2 cellular contexts compared by ENCODE assay signal in genomic region chr17:58367462-58367861, GRCh38.
TF ChIP-seq lines count a peak whose summit lies in the region.

No MANE protein-coding gene starts in this region.

TF ChIP-seq in HepG2, 621 proteins besides CTCF, POLR2A, EP300 and RAD21 (continues in another document):
- TF ChIP-seq SRSF9 (IDR thresholded peaks at IDR 0.05; ENCODE audit: borderline replicate concordance, insufficient read depth, low read depth, low read length, poor library complexity, severe bottlenecking) (no peak), HIC2 (CRISPR knock-in tag; IDR thresholded peaks at IDR 0.05; ENCODE audit: low read depth) (no peak), HNRNPL (IDR thresholded peaks at IDR 0.05; ENCODE audit: low read depth, low read length) (no peak), ZNF674 (CRISPR knock-in tag; IDR thresholded peaks at IDR 0.05; ENCODE audit: low read depth) (no peak), RFX1 (IDR thresholded peaks at IDR 0.05) (no peak), CERS6 (CRISPR knock-in tag; IDR thresholded peaks at IDR 0.05) (no peak), ZNF136 (CRISPR knock-in tag; IDR thresholded peaks at IDR 0.05; ENCODE audit: low read depth) (no peak), ZBTB21 (CRISPR knock-in tag; IDR thresholded peaks at IDR 0.05) (no peak), NFKB2 (CRISPR knock-in tag; IDR thresholded peaks at IDR 0.05; ENCODE audit: borderline replicate concordance) (no peak), TP53 (CRISPR knock-in tag; conservative IDR thresholded peaks at IDR 0.05) (no peak), ISL2 (CRISPR knock-in tag; IDR thresholded peaks at IDR 0.05) (no peak), ZNF446 (CRISPR knock-in tag; IDR thresholded peaks at IDR 0.05) (no peak), ZSCAN5A (CRISPR knock-in tag; IDR thresholded peaks at IDR 0.05; ENCODE audit: borderline replicate concordance) (no peak), FOXP4 (CRISPR knock-in tag; IDR thresholded peaks at IDR 0.05) (no peak)
- TF ChIP-seq, protein P1, sequence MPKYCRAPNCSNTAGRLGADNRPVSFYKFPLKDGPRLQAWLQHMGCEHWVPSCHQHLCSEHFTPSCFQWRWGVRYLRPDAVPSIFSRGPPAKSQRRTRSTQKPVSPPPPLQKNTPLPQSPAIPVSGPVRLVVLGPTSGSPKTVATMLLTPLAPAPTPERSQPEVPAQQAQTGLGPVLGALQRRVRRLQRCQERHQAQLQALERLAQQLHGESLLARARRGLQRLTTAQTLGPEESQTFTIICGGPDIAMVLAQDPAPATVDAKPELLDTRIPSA (CRISPR knock-in tag; IDR thresholded peaks at IDR 0.05; ENCODE audit: borderline replicate concordance) = no peak
- TF ChIP-seq, protein P2, sequence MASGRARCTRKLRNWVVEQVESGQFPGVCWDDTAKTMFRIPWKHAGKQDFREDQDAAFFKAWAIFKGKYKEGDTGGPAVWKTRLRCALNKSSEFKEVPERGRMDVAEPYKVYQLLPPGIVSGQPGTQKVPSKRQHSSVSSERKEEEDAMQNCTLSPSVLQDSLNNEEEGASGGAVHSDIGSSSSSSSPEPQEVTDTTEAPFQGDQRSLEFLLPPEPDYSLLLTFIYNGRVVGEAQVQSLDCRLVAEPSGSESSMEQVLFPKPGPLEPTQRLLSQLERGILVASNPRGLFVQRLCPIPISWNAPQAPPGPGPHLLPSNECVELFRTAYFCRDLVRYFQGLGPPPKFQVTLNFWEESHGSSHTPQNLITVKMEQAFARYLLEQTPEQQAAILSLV (CRISPR knock-in tag; IDR thresholded peaks at IDR 0.05; ENCODE audit: borderline replicate concordance) = no peak
- TF ChIP-seq, protein P3, sequence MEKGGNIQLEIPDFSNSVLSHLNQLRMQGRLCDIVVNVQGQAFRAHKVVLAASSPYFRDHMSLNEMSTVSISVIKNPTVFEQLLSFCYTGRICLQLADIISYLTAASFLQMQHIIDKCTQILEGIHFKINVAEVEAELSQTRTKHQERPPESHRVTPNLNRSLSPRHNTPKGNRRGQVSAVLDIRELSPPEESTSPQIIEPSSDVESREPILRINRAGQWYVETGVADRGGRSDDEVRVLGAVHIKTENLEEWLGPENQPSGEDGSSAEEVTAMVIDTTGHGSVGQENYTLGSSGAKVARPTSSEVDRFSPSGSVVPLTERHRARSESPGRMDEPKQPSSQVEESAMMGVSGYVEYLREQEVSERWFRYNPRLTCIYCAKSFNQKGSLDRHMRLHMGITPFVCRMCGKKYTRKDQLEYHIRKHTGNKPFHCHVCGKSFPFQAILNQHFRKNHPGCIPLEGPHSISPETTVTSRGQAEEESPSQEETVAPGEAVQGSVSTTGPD (CRISPR knock-in tag; IDR thresholded peaks at IDR 0.05) = no peak

TF ChIP-seq in WTC11, 78 proteins besides CTCF, POLR2A, EP300 and RAD21:
- no peak for TF ChIP-seq NR1H2 (CRISPR knock-in tag; IDR thresholded peaks at IDR 0.05)
- no peak for TF ChIP-seq ELF4 (CRISPR knock-in tag; IDR thresholded peaks at IDR 0.05; ENCODE audit: low read depth)
- TF ChIP-seq GRHL2 (CRISPR knock-in tag; IDR thresholded peaks at IDR 0.05; ENCODE audit: insufficient replicate concordance, severe bottlenecking) = no peak
- no peak for TF ChIP-seq ARID4B (CRISPR knock-in tag; IDR thresholded peaks at IDR 0.05; ENCODE audit: borderline replicate concordance)
- no peak for TF ChIP-seq ZNF232 (CRISPR knock-in tag; IDR thresholded peaks at IDR 0.05)
- TF ChIP-seq, protein P4, sequence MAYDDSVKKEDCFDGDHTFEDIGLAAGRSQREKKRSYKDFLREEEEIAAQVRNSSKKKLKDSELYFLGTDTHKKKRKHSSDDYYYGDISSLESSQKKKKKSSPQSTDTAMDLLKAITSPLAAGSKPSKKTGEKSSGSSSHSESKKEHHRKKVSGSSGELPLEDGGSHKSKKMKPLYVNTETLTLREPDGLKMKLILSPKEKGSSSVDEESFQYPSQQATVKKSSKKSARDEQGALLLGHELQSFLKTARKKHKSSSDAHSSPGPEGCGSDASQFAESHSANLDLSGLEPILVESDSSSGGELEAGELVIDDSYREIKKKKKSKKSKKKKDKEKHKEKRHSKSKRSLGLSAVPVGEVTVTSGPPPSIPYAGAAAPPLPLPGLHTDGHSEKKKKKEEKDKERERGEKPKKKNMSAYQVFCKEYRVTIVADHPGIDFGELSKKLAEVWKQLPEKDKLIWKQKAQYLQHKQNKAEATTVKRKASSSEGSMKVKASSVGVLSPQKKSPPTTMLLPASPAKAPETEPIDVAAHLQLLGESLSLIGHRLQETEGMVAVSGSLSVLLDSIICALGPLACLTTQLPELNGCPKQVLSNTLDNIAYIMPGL (CRISPR knock-in tag; IDR thresholded peaks at IDR 0.05) = no peak
- TF ChIP-seq TEAD4 (CRISPR knock-in tag; IDR thresholded peaks at IDR 0.05) = no peak
- no peak for TF ChIP-seq ESRRA (CRISPR knock-in tag; IDR thresholded peaks at IDR 0.05; ENCODE audit: borderline replicate concordance)
- TF ChIP-seq, protein P5, sequence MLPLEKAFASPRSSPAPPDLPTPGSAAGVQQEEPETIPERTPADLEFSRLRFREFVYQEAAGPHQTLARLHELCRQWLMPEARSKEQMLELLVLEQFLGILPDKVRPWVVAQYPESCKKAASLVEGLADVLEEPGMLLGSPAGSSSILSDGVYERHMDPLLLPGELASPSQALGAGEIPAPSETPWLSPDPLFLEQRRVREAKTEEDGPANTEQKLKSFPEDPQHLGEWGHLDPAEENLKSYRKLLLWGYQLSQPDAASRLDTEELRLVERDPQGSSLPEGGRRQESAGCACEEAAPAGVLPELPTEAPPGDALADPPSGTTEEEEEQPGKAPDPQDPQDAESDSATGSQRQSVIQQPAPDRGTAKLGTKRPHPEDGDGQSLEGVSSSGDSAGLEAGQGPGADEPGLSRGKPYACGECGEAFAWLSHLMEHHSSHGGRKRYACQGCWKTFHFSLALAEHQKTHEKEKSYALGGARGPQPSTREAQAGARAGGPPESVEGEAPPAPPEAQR (CRISPR knock-in tag; IDR thresholded peaks at IDR 0.05) = no peak
- TF ChIP-seq, protein P6, sequence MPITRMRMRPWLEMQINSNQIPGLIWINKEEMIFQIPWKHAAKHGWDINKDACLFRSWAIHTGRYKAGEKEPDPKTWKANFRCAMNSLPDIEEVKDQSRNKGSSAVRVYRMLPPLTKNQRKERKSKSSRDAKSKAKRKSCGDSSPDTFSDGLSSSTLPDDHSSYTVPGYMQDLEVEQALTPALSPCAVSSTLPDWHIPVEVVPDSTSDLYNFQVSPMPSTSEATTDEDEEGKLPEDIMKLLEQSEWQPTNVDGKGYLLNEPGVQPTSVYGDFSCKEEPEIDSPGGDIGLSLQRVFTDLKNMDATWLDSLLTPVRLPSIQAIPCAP (CRISPR knock-in tag; IDR thresholded peaks at IDR 0.05) = no peak
- TF ChIP-seq ATF3 (CRISPR knock-in tag; conservative IDR thresholded peaks at IDR 0.05) = no peak
- no peak for TF ChIP-seq NFYB (CRISPR knock-in tag; conservative IDR thresholded peaks at IDR 0.05; ENCODE audit: low read depth)
